ENCODE assay signal across 23 cellular contexts in the genomic region with DNA sequence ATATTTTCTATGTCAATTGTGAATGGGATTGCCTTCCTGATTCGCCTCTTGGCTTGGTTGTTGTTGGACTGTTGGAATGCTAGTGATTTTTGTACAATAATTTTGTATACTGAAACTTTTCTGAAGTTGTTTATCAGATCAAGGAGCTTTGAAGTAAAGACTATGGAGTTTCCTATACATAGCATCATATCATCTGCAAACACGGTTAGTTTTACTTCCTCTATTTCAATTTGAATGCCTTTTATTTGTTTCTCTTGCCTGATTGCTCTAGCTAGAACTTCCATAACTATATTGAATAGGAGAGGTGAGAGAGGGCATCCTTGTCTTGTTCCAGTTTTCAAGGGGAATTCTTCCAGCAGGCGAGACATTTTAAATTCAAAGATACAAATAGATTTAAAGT.
"Had no signal": no experiment of that assay in that cellular context is flagged by ENCODE, and none has a peak within 500 bp of the region (broad histone marks: within the 10 kb centered on the region; RNA-seq: fewer than 3 reads in every experiment).

No MANE protein-coding gene starts in this region.

- ATAC-seq: activated CD4-positive, CD25-positive, alpha-beta regulatory T cell treated with anti-CD3 and anti-CD28 coated beads, Interleukin-2, amount 50 U/mL, for 24 hours; activated CD8-positive, alpha-beta T cell treated with anti-CD3 and anti-CD28 coated beads, Interleukin-2, amount 10 ng/mL, durations not matched to agents 7 days and 5 days; activated naive CD8-positive, alpha-beta T cell treated with anti-CD3 and anti-CD28 coated beads, Interleukin-2, amount 50 U/mL, for 24 hours; effector memory CD8-positive, alpha-beta T cell; left colon; lower lobe of right lung; naive thymus-derived CD8-positive, alpha-beta T cell had no signal

- H3K4me1 ChIP-seq: lower lobe of right lung, prostate gland, right atrium auricular region, tibial artery had no signal

- FAIRE-seq: urothelium cell line had no signal

- H3K27me3 ChIP-seq: right atrium auricular region, tibial artery had no signal

- H3K4me3 ChIP-seq: lower lobe of right lung, prostate gland, right atrium auricular region, tibial artery had no signal

- H3K36me3 ChIP-seq: lower lobe of right lung, prostate gland, right atrium auricular region, tibial artery had no signal

- H3K9me3 ChIP-seq: lower lobe of right lung, prostate gland had no signal

- DNase-seq: activated CD4-positive, alpha-beta T cell treated with anti-CD3 and anti-CD28 coated beads, Interleukin-2, amount 10 ng/mL, durations not matched to agents 7 days and 5 days; activated CD8-positive, alpha-beta T cell treated with anti-CD3 and anti-CD28 coated beads, Interleukin-2, amount 10 ng/mL, durations not matched to agents 7 days and 5 days; activated naive CD4-positive, alpha-beta T cell treated with anti-CD3 and anti-CD28 coated beads, Interleukin-2, amount 10 ng/mL, durations not matched to agents 7 days and 5 days; activated naive CD8-positive, alpha-beta T cell treated with anti-CD3 and anti-CD28 coated beads, Interleukin-2, amount 50 U/mL, for 24 hours; activated T-cell treated with anti-CD3 and anti-CD28 coated beads, Interleukin-2, amount 50 U/mL, for 24 hours; anterior cingulate cortex; caudate nucleus; effector memory CD8-positive, alpha-beta T cell; foreskin fibroblast; hypothalamus; islet precursor cell; left colon; lower lobe of right lung; naive thymus-derived CD8-positive, alpha-beta T cell; stimulated activated CD4-positive, alpha-beta T cell treated with anti-CD3 and anti-CD28 coated beads, Interleukin-12 subunit alpha, Interleukin-12 subunit beta, amount 100 ng/mL, for 4 hours; stimulated activated CD4-positive, alpha-beta T cell treated with anti-CD3 and anti-CD28 coated beads, Interleukin-1b, Interleukin-23, amount 100 ng/mL, for 48 hours; stimulated activated CD8-positive, alpha-beta memory T cell treated with anti-CD3 and anti-CD28 coated beads, Interleukin-4, amount 100 ng/mL, for 48 hours; stimulated activated naive CD4-positive, alpha-beta T cell; tibial artery had no signal

- H3K27ac ChIP-seq: lower lobe of right lung, prostate gland, right atrium auricular region, tibial artery had no signal
